1 cellular context compared by ENCODE assay signal in genomic region chr1:28313710-28314510, GRCh38.
TF ChIP-seq lines count a peak whose summit lies in the region.

No MANE protein-coding gene starts in this region.

TF ChIP-seq in HepG2, 621 proteins besides CTCF, POLR2A, EP300 and RAD21 (continued from another document and continues in another):
- peak; percentile 32; the same call in 1 of the 2 replicates for TF ChIP-seq TARDBP (CRISPR knock-in tag; IDR thresholded peaks at IDR 0.05)
- TF ChIP-seq ZGPAT (CRISPR knock-in tag; IDR thresholded peaks at IDR 0.05), result peak; percentile 61
- peak; percentile 72; the same call in 1 of the 2 replicates for TF ChIP-seq AHDC1 (CRISPR knock-in tag; IDR thresholded peaks at IDR 0.05; ENCODE audit: borderline replicate concordance)
- no peak for TF ChIP-seq KLF13 (CRISPR knock-in tag; IDR thresholded peaks at IDR 0.05)
- 0 out of 2 replicates have a peak, but pooled peaks have one; percentile 20 for TF ChIP-seq HMGXB3 (CRISPR knock-in tag; IDR thresholded peaks at IDR 0.05; ENCODE audit: borderline replicate concordance)
- TF ChIP-seq ZHX2 (IDR thresholded peaks at IDR 0.05; ENCODE audit: low read depth), result no peak
- no peak for TF ChIP-seq ZHX2 (CRISPR knock-in tag; IDR thresholded peaks at IDR 0.05; ENCODE audit: borderline replicate concordance)
- TF ChIP-seq NR2C2 (CRISPR knock-in tag; IDR thresholded peaks at IDR 0.05; ENCODE audit: borderline replicate concordance), result peak; percentile 55
- no peak for TF ChIP-seq NR2F2 (IDR thresholded peaks at IDR 0.05; ENCODE audit: borderline replicate concordance, low read depth)
- peak; percentile 97 for TF ChIP-seq JUND (CRISPR knock-in tag; IDR thresholded peaks at IDR 0.05)
- no peak for TF ChIP-seq ZMYM2 (CRISPR knock-in tag; IDR thresholded peaks at IDR 0.05)
- no peak for TF ChIP-seq CHCHD3 (CRISPR knock-in tag; IDR thresholded peaks at IDR 0.05)
- TF ChIP-seq ZC3H13 (CRISPR knock-in tag; IDR thresholded peaks at IDR 0.05), result no peak
- TF ChIP-seq KDM3A (CRISPR knock-in tag; IDR thresholded peaks at IDR 0.05; ENCODE audit: low read depth), result peak; percentile 56; the same call in 1 of the 2 replicates
- TF ChIP-seq ZNF446 (CRISPR knock-in tag; IDR thresholded peaks at IDR 0.05), result no peak
- peak; percentile 72; the same call in 1 of the 2 replicates for TF ChIP-seq ZNF619 (CRISPR knock-in tag; IDR thresholded peaks at IDR 0.05)
- 0 out of 4 replicates have a peak, but pooled peaks of 1 of the 2 experiments have one; percentile 10 for TF ChIP-seq MAFK (conservative IDR thresholded peaks at IDR 0.05 in 1 of 2, IDR thresholded peaks at IDR 0.05 in 1 of 2; ENCODE audit: low read length in 2 of 2)
- TF ChIP-seq ZBTB49 (CRISPR knock-in tag; IDR thresholded peaks at IDR 0.05; ENCODE audit: borderline replicate concordance), result no peak
- peak; percentile 50; the same call in 1 of the 3 replicates for TF ChIP-seq MXI1 (IDR thresholded peaks at IDR 0.05; ENCODE audit: borderline replicate concordance, low read depth, low read length)
- TF ChIP-seq ZNF710 (CRISPR knock-in tag; IDR thresholded peaks at IDR 0.05; ENCODE audit: borderline replicate concordance), result no peak
- peak; percentile 63; the same call in 1 of the 2 replicates for TF ChIP-seq TBX2 (CRISPR knock-in tag; IDR thresholded peaks at IDR 0.05; ENCODE audit: borderline replicate concordance)
- peak; percentile 50; the same call in 1 of the 2 replicates for TF ChIP-seq TFAP4 (IDR thresholded peaks at IDR 0.05; ENCODE audit: borderline replicate concordance, low read depth)
